8 cellular contexts compared by ENCODE assay signal in genomic region chr4:20422398-20422797, GRCh38.
A peak's percentile ranks its signal among the peaks of the same experiment; 100 is the strongest.
DNase-seq lines count a peak whose midpoint lies in the region; ATAC-seq and TF ChIP-seq lines count a peak whose summit lies in the region.

No MANE protein-coding gene starts in this region.

- H3K4me1 Mint-ChIP-seq in activated T-cell treated with anti-CD3 and anti-CD28 coated beads, Interleukin-2, amount 50 U/mL, for 24 hours (ENCODE audit: low read depth): peaks cover 5% of the 10 kb centered on the region

- H3K9me3 ChIP-seq in heart left ventricle: no peaks in the 10 kb centered on the region

- H3K27me3 ChIP-seq in heart left ventricle: no peaks in the 10 kb centered on the region

- ATAC-seq in GM19467 (IDR thresholded peaks at IDR 0.05; ENCODE audit: unreplicated experiment) (peak; percentile 65), HG03378 (IDR thresholded peaks at IDR 0.05; ENCODE audit: unreplicated experiment) (peak; percentile 62), heart left ventricle (peak in 2 of 4 donors; percentile 64 to 74)

- intact Hi-C loops in heart left ventricle (cut with DNase I): loop anchor here (5.0 to 10.0 kb wide), 6 partner anchors 118 to 265 kb away; no protein-coding TSS in a partner anchor

- no peaks in the 10 kb centered on the region for H3K27me3 Mint-ChIP-seq in activated T-cell treated with anti-CD3 and anti-CD28 coated beads, Interleukin-2, amount 50 U/mL, for 24 hours

- DNase-seq in EH (ENCODE audit: low read depth) (peak; percentile 60), NCI-H748 (lab: John Stamatoyannopoulos, UW; ENCODE audit: unreplicated experiment) (peak; percentile 69), heart left ventricle (peak in 2 of 5 donors; percentile 22 to 23), smooth muscle cell of the brain vasculature (ENCODE audit: low read depth, low spot score) (peak; percentile 21)
- peak; percentile 29 for DNase-seq in activated T-cell treated with anti-CD3 and anti-CD28 coated beads, Interleukin-2, amount 50 U/mL, for 24 hours
- DNase-seq in effector CD8-positive, alpha-beta T cell (lab: John Stamatoyannopoulos, UW): no peak

- peaks cover 0 to 6% (median 0%) of the 10 kb centered on the region in 12 donors for H3K4me1 ChIP-seq in heart left ventricle

- H3K27ac Mint-ChIP-seq in activated T-cell treated with anti-CD3 and anti-CD28 coated beads, Interleukin-2, amount 50 U/mL, for 24 hours: no peak overlapping the region

- 23 to 31% (median 28%) methylated on average over 2 of the region's 2 CpGs for WGBS in heart left ventricle, 4 donors

- H3K4me3 ChIP-seq in heart left ventricle: no peak overlapping the region

- H3K36me3 ChIP-seq in heart left ventricle: no peaks in the 10 kb centered on the region

- H3K4me3 Mint-ChIP-seq in activated T-cell treated with anti-CD3 and anti-CD28 coated beads, Interleukin-2, amount 50 U/mL, for 24 hours: no peak overlapping the region

- no peak for TF ChIP-seq POLR2A in heart left ventricle (IDR thresholded peaks at IDR 0.05)

- H3K27ac ChIP-seq in heart left ventricle: no peak overlapping the region

- H3K9me3 Mint-ChIP-seq in activated T-cell treated with anti-CD3 and anti-CD28 coated beads, Interleukin-2, amount 50 U/mL, for 24 hours: no peaks in the 10 kb centered on the region

- no peaks in the 10 kb centered on the region for H3K36me3 Mint-ChIP-seq in activated T-cell treated with anti-CD3 and anti-CD28 coated beads, Interleukin-2, amount 50 U/mL, for 24 hours (ENCODE audit: low read depth)

- peak; percentile 15 to 57 (median 35) for TF ChIP-seq CTCF in heart left ventricle (IDR thresholded peaks at IDR 0.05)
